In the genomic region with DNA sequence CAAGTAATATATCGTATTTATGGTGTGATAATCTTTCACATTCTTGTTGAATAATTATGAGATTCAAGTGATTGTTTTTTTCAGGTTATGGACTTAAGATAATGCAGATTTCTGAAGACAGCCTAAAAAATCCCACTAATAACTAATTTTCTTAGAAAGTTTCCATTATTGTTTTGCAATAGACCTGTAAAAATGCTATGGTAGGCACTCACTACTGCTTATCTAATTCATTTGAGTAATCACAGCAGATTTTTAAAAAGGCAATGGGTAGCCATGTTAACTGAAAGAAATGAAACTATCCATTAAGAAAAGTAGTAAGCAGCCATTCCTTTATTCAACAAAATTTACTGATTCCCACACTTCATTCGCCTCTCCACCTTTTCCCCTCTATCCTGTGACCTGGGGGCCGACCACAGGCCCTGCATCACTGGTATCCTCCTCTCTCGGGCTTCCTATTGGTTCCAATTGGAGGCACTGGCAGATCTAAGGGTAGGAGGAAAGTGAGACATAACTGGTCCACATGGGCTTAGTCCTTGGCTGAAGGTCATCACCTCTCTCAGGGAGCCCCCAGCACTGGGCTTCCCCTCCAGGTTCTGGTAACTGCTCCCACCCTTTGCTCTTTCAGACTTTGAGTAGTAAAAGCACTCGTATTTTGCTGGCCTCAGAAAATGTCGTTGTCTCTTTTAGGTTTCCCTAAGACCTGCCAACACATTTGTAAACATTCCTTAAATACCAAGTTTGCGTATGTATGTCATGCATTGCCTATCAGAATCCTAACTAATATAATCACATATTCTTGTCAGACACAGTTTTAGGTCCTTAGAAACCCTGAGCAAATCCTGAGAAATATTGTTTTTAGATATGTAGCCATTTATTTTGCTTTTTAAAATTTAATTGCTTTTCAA, we compare ENCODE assay signal across 15 cellular contexts. TPM values are rescaled to one million over a fixed set of nuclear protein-coding genes. Genes with fewer than 3 reads are reported as not detected.
A peak's percentile ranks its signal among the peaks of the same experiment; 100 is the strongest.
DNase-seq lines count a peak whose midpoint lies in the region; ATAC-seq and TF ChIP-seq lines count a peak whose summit lies in the region.
"Had no signal": no experiment of that assay in that cellular context is flagged by ENCODE, and none has a peak within 500 bp of the region (broad histone marks: within the 10 kb centered on the region; RNA-seq: fewer than 3 reads in every experiment).

No MANE protein-coding gene starts in this region.

- H3K36me3 ChIP-seq in SK-N-SH (replicated peaks in 1 of 2; ENCODE audit: control insufficient read depth in 1 of 2, insufficient read depth in 2 of 2, low read length in 1 of 2) (peaks cover 0 to 5% of the 10 kb centered on the region in 2 experiments), HUES48 (ENCODE audit: control insufficient read depth, insufficient read depth, low read length) (no peaks in the 10 kb centered on the region), osteoblast (ENCODE audit: insufficient read depth, low read length) (no peaks in the 10 kb centered on the region)
- H3K36me3 ChIP-seq: heart left ventricle, suprapubic skin had no signal

- H3K9ac ChIP-seq in SK-N-SH: no peak overlapping the region
- H3K9ac ChIP-seq in HUES48 (ENCODE audit: low read depth, low read length): no peak overlapping the region

- CTCF ChIA-PET in SK-N-SH (lab: Yijun Ruan, JAX): no interaction called here

- H3K9me3 ChIP-seq in SK-N-SH (no peaks in the 10 kb centered on the region; the same call in 1 of the 2 replicates), HUES48 (ENCODE audit: control insufficient read depth, insufficient read depth, low read length) (no peaks in the 10 kb centered on the region), osteoblast (ENCODE audit: low read depth, low read length) (no peaks in the 10 kb centered on the region)
- H3K9me3 ChIP-seq: heart left ventricle, suprapubic skin had no signal

- no peak for TF ChIP-seq EP300 in SK-N-SH (IDR thresholded peaks at IDR 0.05; ENCODE audit: borderline replicate concordance in 1 of 2, low read depth in 1 of 2, low read length in 1 of 2)

- H3K4me3 ChIP-seq in SK-N-SH (ENCODE audit: low read depth in 2 of 2, low read length in 1 of 2) (no peak overlapping the region), HUES48 (ENCODE audit: low read depth, low read length) (no peak overlapping the region), osteoblast (ENCODE audit: insufficient read depth, low read length) (peak overlapping the region; percentile 33)
- H3K4me3 ChIP-seq: heart left ventricle, suprapubic skin had no signal

- H3K27me3 Mint-ChIP-seq in effector memory CD8-positive, alpha-beta T cell: no peaks in the 10 kb centered on the region

- no peaks in the 10 kb centered on the region for H3K9me2 ChIP-seq in SK-N-SH

- no peak overlapping the region for H2AFZ ChIP-seq in SK-N-SH (ENCODE audit: low read depth)
- H2AFZ ChIP-seq in osteoblast (ENCODE audit: low read length): peak overlapping the region; percentile 40

- no peaks in the 10 kb centered on the region for H3K9me3 Mint-ChIP-seq in effector memory CD8-positive, alpha-beta T cell

- in situ Hi-C loops in G401 (cut with HindIII; ENCODE audit: low sequenced_read_pairs) (no loop called here), GM13976 (cut with MboI; ENCODE audit: low sequenced_read_pairs, unreplicated experiment) (no loop called here)

- H3K27me3 ChIP-seq in SK-N-SH (ENCODE audit: insufficient read depth): no peaks in the 10 kb centered on the region
- no peaks in the 10 kb centered on the region for H3K27me3 ChIP-seq in HUES48 (ENCODE audit: control insufficient read depth, insufficient read depth, low read length)
- H3K27me3 ChIP-seq in osteoblast (ENCODE audit: insufficient read depth, low read length): no peaks in the 10 kb centered on the region
- H3K27me3 ChIP-seq: heart left ventricle, suprapubic skin had no signal

- no peak for DNase-seq in SK-N-SH
- no peak for DNase-seq in effector memory CD8-positive, alpha-beta T cell
- DNase-seq in osteoblast (ENCODE audit: insufficient read length, low spot score, missing footprints): peak; percentile 38
- no peak for DNase-seq in G401 (ENCODE audit: low spot score)
- DNase-seq in GM13976 (ENCODE audit: low spot score): no peak
- DNase-seq: amniotic stem cell, left ventricle myocardium superior, NCI-H1436, NCI-H69 had no signal

- H3K4me1 Mint-ChIP-seq in effector memory CD8-positive, alpha-beta T cell (ENCODE audit: low read depth in 2 of 2): peaks cover 8 to 25% of the 10 kb centered on the region in 2 donors

- peak overlapping the region in 1 of 2 donors; percentile 83 for H3K27ac Mint-ChIP-seq in effector memory CD8-positive, alpha-beta T cell

- no peak for TF ChIP-seq CTCF in SK-N-SH (IDR thresholded peaks at IDR 0.05)
- no peak for TF ChIP-seq CTCF in osteoblast (IDR thresholded peaks at IDR 0.05; ENCODE audit: extremely low read depth, low read depth, low read length)
- TF ChIP-seq CTCF in GM13976 (IDR thresholded peaks at IDR 0.05; ENCODE audit: borderline replicate concordance, control extremely low read depth, extremely low read depth, insufficient read depth, missing control alignments): no peak

- peak overlapping the region in 1 of 2 donors; percentile 59 for H3K4me3 Mint-ChIP-seq in effector memory CD8-positive, alpha-beta T cell

- H3K79me2 ChIP-seq in SK-N-SH (ENCODE audit: insufficient read depth): peaks cover 94% of the 10 kb centered on the region
- H3K79me2 ChIP-seq in osteoblast (ENCODE audit: insufficient read depth, low read length): peaks cover 87% of the 10 kb centered on the region

- H3K36me3 Mint-ChIP-seq in effector memory CD8-positive, alpha-beta T cell (ENCODE audit: insufficient read depth): peaks cover 3% of the 10 kb centered on the region

- H3K27ac ChIP-seq in SK-N-SH (ENCODE audit: low read depth in 2 of 2, low read length in 1 of 2) (no peak overlapping the region), HUES48 (ENCODE audit: low read depth, low read length) (peak overlapping the region; percentile 25), osteoblast (ENCODE audit: low read depth, low read length) (peak overlapping the region; percentile 71)
- H3K27ac ChIP-seq: 22Rv1, suprapubic skin had no signal

- no peaks in the 10 kb centered on the region for H3F3A ChIP-seq in SK-N-SH (replicated peaks; ENCODE audit: insufficient read depth)

- POLR2A ChIA-PET in SK-N-SH (lab: Yijun Ruan, JAX): interaction anchor here (0.6 kb wide), 1 partner anchor 502 kb away, joined by 3 read pairs; no protein-coding TSS in a partner anchor

- no peak for TF ChIP-seq RAD21 in SK-N-SH (IDR thresholded peaks at IDR 0.05; ENCODE audit: low read length)

- H3K4me1 ChIP-seq in SK-N-SH (ENCODE audit: control insufficient read depth in 1 of 2, insufficient read depth in 2 of 2, low read depth in 1 of 2, low read length in 1 of 2) (peaks cover 12 to 31% of the 10 kb centered on the region in 2 experiments; a peak in 3 of 4 replicates), HUES48 (ENCODE audit: control insufficient read depth, insufficient read depth, low read length) (peaks cover 51% of the 10 kb centered on the region), osteoblast (ENCODE audit: insufficient read depth, low read length) (peaks cover 19% of the 10 kb centered on the region)

- ATAC-seq in SK-N-SH treated with all-trans-retinoic acid at 6 μM for 48 hours (peak; percentile 39; the same call in 2 of the 3 replicates), HG02588 (IDR thresholded peaks at IDR 0.05; ENCODE audit: unreplicated experiment) (no peak)
- ATAC-seq in effector memory CD8-positive, alpha-beta T cell (replicated peaks): peak; percentile 22
- ATAC-seq: heart left ventricle, left ventricle myocardium superior had no signal

- H3K4me2 ChIP-seq in SK-N-SH (no peak overlapping the region), osteoblast (ENCODE audit: insufficient read depth, low read length) (peak overlapping the region; percentile 64)

- 79% methylated on average over 7 of the region's 7 CpGs for WGBS in SK-N-SH (ENCODE audit: low lambda C conversion rate)

- H4K20me1 ChIP-seq in SK-N-SH (ENCODE audit: insufficient read depth) (peaks cover 83% of the 10 kb centered on the region), osteoblast (ENCODE audit: insufficient read depth, low read length) (peaks cover 24% of the 10 kb centered on the region)

TF ChIP-seq in SK-N-SH treated with all-trans-retinoic acid at 6 μM for 48 hours, 23 proteins besides CTCF, POLR2A, EP300 and RAD21 (continues in another document):
- TF ChIP-seq, protein P1, sequence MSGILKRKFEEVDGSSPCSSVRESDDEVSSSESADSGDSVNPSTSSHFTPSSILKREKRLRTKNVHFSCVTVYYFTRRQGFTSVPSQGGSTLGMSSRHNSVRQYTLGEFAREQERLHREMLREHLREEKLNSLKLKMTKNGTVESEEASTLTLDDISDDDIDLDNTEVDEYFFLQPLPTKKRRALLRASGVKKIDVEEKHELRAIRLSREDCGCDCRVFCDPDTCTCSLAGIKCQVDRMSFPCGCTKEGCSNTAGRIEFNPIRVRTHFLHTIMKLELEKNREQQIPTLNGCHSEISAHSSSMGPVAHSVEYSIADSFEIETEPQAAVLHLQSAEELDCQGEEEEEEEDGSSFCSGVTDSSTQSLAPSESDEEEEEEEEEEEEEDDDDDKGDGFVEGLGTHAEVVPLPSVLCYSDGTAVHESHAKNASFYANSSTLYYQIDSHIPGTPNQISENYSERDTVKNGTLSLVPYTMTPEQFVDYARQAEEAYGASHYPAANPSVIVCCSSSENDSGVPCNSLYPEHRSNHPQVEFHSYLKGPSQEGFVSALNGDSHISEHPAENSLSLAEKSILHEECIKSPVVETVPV (CRISPR knock-in tag; IDR thresholded peaks at IDR 0.05): no peak

TF ChIP-seq in SK-N-SH, 30 proteins besides CTCF, POLR2A, EP300 and RAD21 (continues in another document):
- TF ChIP-seq EZH2phosphoT487 (IDR thresholded peaks at IDR 0.05; ENCODE audit: borderline replicate concordance, low read depth) (no peak), TEAD4 (IDR thresholded peaks at IDR 0.05; ENCODE audit: borderline replicate concordance, insufficient read depth) (no peak)

RNA-seq across cellular contexts. Expression of gene RBMS1, which starts 18.5 kb away (rescaled TPM):
- 56.5 and 63.8 TPM in 2 replicates for polyA plus RNA-seq in SK-N-SH (2012; rRNA removed)
- polyA plus RNA-seq in SK-N-SH (2012; cell fraction: cytosol; rRNA removed): 61.4 and 63.8 TPM in 2 replicates
- polyA plus RNA-seq in SK-N-SH (2012; cell fraction: nucleus; rRNA removed): 46.6 and 88.8 TPM in 2 replicates
- 102 and 111 TPM in 2 replicates for total RNA-seq in osteoblast
- total RNA-seq in G401 (2014; rRNA removed; shearing (Covaris generic)): 8.3 and 13.7 TPM in 2 replicates

Comparison
In these comparisons a context has a peak if more than half of its experiments do, and no peak if none do; other contexts are left out.
1. H3K27ac ChIP-seq: peak in HUES48 (single experiment) and osteoblast (single experiment); none in SK-N-SH (0 of 2).